In genomic region chr1:88922214-88922613, GRCh38 we compare ENCODE assay signal across 14 cellular contexts.
"Had no signal": no experiment of that assay in that cellular context is flagged by ENCODE, and none has a peak within 500 bp of the region (broad histone marks: within the 10 kb centered on the region; RNA-seq: fewer than 3 reads in every experiment).

No MANE protein-coding gene starts in this region.

- H3K27ac ChIP-seq: heart left ventricle, prostate gland, sigmoid colon, spleen, upper lobe of left lung had no signal

- H3K27me3 ChIP-seq: heart left ventricle, sigmoid colon, spleen, upper lobe of left lung had no signal

- H3K4me1 ChIP-seq: heart left ventricle, prostate gland, sigmoid colon, spleen, upper lobe of left lung had no signal

- H3K4me3 ChIP-seq: heart left ventricle, prostate gland, sigmoid colon, spleen, upper lobe of left lung had no signal

- H3K36me3 ChIP-seq: prostate gland had no signal

- ATAC-seq: activated CD8-positive, alpha-beta T cell treated with anti-CD3 and anti-CD28 coated beads, Interleukin-2, amount 10 ng/mL, durations not matched to agents 7 days and 5 days; heart left ventricle; T-helper 17 cell had no signal

- H3K9me3 ChIP-seq: prostate gland had no signal

- DNase-seq: activated B cell treated with CpG ODN at 0.5 μM for 24 hours; activated CD4-positive, alpha-beta T cell treated with anti-CD3 and anti-CD28 coated beads for 48 hours; activated CD8-positive, alpha-beta memory T cell treated with anti-CD3 and anti-CD28 coated beads, Interleukin-2, amount 50 U/mL, for 48 hours; activated CD8-positive, alpha-beta T cell treated with anti-CD3 and anti-CD28 coated beads, Interleukin-2, amount 10 ng/mL, durations not matched to agents 7 days and 5 days; aorta; cortex of kidney; effector memory CD4-positive, alpha-beta T cell; heart left ventricle; nephron progenitor cell; sigmoid colon; spleen; T-helper 17 cell; upper lobe of left lung had no signal
